Comparison of ENCODE assay signal across 5 cellular contexts in the genomic region with DNA sequence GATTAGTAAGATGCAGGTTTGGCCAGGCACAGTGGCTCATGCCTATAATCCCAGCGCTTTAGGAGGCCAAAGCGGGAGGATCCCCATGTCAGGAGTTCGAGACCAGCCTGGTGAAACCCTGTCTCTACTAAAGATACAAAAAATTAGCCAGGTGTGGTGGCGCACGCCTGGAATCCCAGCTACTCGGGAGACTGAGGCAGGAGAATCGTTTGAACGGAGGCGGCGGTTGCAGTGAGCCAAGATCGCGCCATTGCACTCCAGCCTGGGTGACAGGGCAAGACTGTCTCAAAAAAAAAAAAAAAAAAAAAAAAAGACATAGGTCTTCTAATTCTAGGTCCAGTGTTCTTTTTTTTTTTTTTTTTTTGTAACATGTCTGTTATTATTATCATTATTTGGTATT. TPM values are rescaled to one million over a fixed set of nuclear protein-coding genes. Genes with fewer than 3 reads are reported as not detected.
"Had no signal": no experiment of that assay in that cellular context is flagged by ENCODE, and none has a peak within 500 bp of the region (broad histone marks: within the 10 kb centered on the region; RNA-seq: fewer than 3 reads in every experiment).

No MANE protein-coding gene starts in this region.

RNA-seq across cellular contexts. Expression of a gene that starts 52.1 kb away (rescaled TPM):
- total RNA-seq: OCI-LY7, Peyer's patch, Right ventricle myocardium inferior, Right ventricle myocardium superior, SK-MEL-5 had no signal
